Comparison of ENCODE assay signal across 1 cellular context in genomic region chr9:4904322-4905134, GRCh38.
TF ChIP-seq lines count a peak whose summit lies in the region.

No MANE protein-coding gene starts in this region.

TF ChIP-seq in GM23338, 12 proteins besides CTCF, POLR2A, EP300 and RAD21 (continued from another document):
- TF ChIP-seq REST (IDR thresholded peaks at IDR 0.05; ENCODE audit: unreplicated experiment) = no peak
